ENCODE assay signal across 33 cellular contexts in genomic region chr19:5519076-5519475, GRCh38. TPM values are rescaled to one million over a fixed set of nuclear protein-coding genes. Genes with fewer than 3 reads are reported as not detected.
DNase-seq lines count a peak whose midpoint lies in the region; ATAC-seq lines count a peak whose summit lies in the region.
"Had no signal": no experiment of that assay in that cellular context is flagged by ENCODE, and none has a peak within 500 bp of the region (broad histone marks: within the 10 kb centered on the region; RNA-seq: fewer than 3 reads in every experiment).

No MANE protein-coding gene starts in this region.

- ATAC-seq in HG03432 (IDR thresholded peaks at IDR 0.05; ENCODE audit: unreplicated experiment), result no peak
- ATAC-seq in HG02759 (IDR thresholded peaks at IDR 0.05; ENCODE audit: unreplicated experiment), result no peak
- ATAC-seq in activated CD4-positive, alpha-beta T cell treated with anti-CD3 and anti-CD28 coated beads for 36 hours, result no peak
- ATAC-seq: A549; CD8-positive, alpha-beta T cell had no signal

- H3K79me1 ChIP-seq in neuronal stem cell (ENCODE audit: low read depth, low read length) (no peaks in the 10 kb centered on the region), trophoblast cell (ENCODE audit: low read length) (no peaks in the 10 kb centered on the region)

- peak overlapping the region; percentile 69 for H2BK15ac ChIP-seq in neuronal stem cell (ENCODE audit: low read length)

- peaks cover 10% of the 10 kb centered on the region for H3K9me3 ChIP-seq in Karpas-422 (ENCODE audit: low read length)
- peaks cover 11% of the 10 kb centered on the region in 2 donors for H3K9me3 ChIP-seq in neuronal stem cell (replicated peaks in 1 of 2; ENCODE audit: control insufficient read depth in 2 of 2, insufficient read depth in 1 of 2, low read depth in 1 of 2, low read length in 2 of 2)
- peaks cover 10% of the 10 kb centered on the region for H3K9me3 ChIP-seq in trophoblast cell (ENCODE audit: insufficient read depth, low read depth, low read length)
- H3K9me3 ChIP-seq: BE2C had no signal

- H3K4me3 Mint-ChIP-seq in activated CD4-positive, alpha-beta T cell treated with anti-CD3 and anti-CD28 coated beads for 36 hours, result no peak overlapping the region
- H3K4me3 Mint-ChIP-seq: B cell; CD14-positive monocyte; CD4-positive, alpha-beta memory T cell; CD4-positive, alpha-beta T cell; CD4-positive, CD25-positive, alpha-beta regulatory T cell; CD8-positive, alpha-beta memory T cell; CD8-positive, alpha-beta T cell had no signal

- H2BK120ac ChIP-seq in neuronal stem cell (ENCODE audit: low read depth, low read length), result no peak overlapping the region
- no peak overlapping the region for H2BK120ac ChIP-seq in trophoblast cell (ENCODE audit: insufficient read depth, low read length, poor library complexity)

- no peak overlapping the region for H3K18ac ChIP-seq in neuronal stem cell (ENCODE audit: low read length)
- H3K18ac ChIP-seq in trophoblast cell (ENCODE audit: low read length), result no peak overlapping the region

- H3K4me2 ChIP-seq in Karpas-422 (ENCODE audit: low read depth, low read length, poor library complexity, severe bottlenecking) (no peak overlapping the region), neuronal stem cell (ENCODE audit: insufficient read depth, low read length, poor library complexity, severe bottlenecking) (no peak overlapping the region), trophoblast cell (ENCODE audit: low read length) (no peak overlapping the region)
- H3K4me2 ChIP-seq: A549; BLaER1; BLaER1 treated with 17β-estradiol and CSF1 and Interleukin-3, amounts not matched to agents 10 nM and 100 nM had no signal

- H3K4me1 ChIP-seq in Karpas-422 (ENCODE audit: low read length) (no peaks in the 10 kb centered on the region), neuronal stem cell (ENCODE audit: control insufficient read depth in 2 of 2, insufficient read depth in 1 of 2, low read depth in 1 of 2, low read length in 2 of 2) (peaks cover 2 to 4% of the 10 kb centered on the region in 2 donors), trophoblast cell (ENCODE audit: control insufficient read depth in 1 of 2, insufficient read depth in 2 of 2, low read length in 2 of 2) (peaks cover 0 to 2% of the 10 kb centered on the region in 2 experiments)
- H3K4me1 ChIP-seq: A549, BE2C, Caco-2 had no signal

- H4K8ac ChIP-seq in neuronal stem cell (ENCODE audit: low read depth, low read length) (no peak overlapping the region), trophoblast cell (ENCODE audit: low read depth, low read length) (no peak overlapping the region)

- no peak overlapping the region for H3K27ac Mint-ChIP-seq in activated CD4-positive, alpha-beta T cell treated with anti-CD3 and anti-CD28 coated beads for 36 hours
- H3K27ac Mint-ChIP-seq: B cell; CD14-positive monocyte; CD4-positive, alpha-beta memory T cell; CD4-positive, alpha-beta T cell; CD4-positive, CD25-positive, alpha-beta regulatory T cell; CD8-positive, alpha-beta T cell had no signal

- no peak overlapping the region for H2AFZ ChIP-seq in Karpas-422 (ENCODE audit: low read length)
- no peak overlapping the region for H2AFZ ChIP-seq in neuronal stem cell (ENCODE audit: low read length)
- no peak overlapping the region for H2AFZ ChIP-seq in trophoblast cell (ENCODE audit: insufficient read depth, low read length, poor library complexity)

- H3K4me3 ChIP-seq in Karpas-422 (ENCODE audit: low read length), result no peak overlapping the region
- no peak overlapping the region for H3K4me3 ChIP-seq in neuronal stem cell (ENCODE audit: low read length in 2 of 2)
- no peak overlapping the region for H3K4me3 ChIP-seq in trophoblast cell (ENCODE audit: low read depth, low read length)
- H3K4me3 ChIP-seq: A549; BLaER1; BLaER1 treated with 17β-estradiol and CSF1 and Interleukin-3, amounts not matched to agents 10 nM and 100 nM had no signal

- H3K36me3 ChIP-seq in Karpas-422 (ENCODE audit: insufficient read depth, low read length) (no peaks in the 10 kb centered on the region; the same call in 1 of the 2 replicates), neuronal stem cell (replicated peaks in 1 of 2; ENCODE audit: control insufficient read depth in 2 of 2, insufficient read depth in 2 of 2, low read length in 2 of 2) (no peaks in the 10 kb centered on the region), trophoblast cell (ENCODE audit: control insufficient read depth in 1 of 2, insufficient read depth in 2 of 2, low read length in 2 of 2) (no peaks in the 10 kb centered on the region)
- H3K36me3 ChIP-seq: BE2C; BLaER1; BLaER1 treated with 17β-estradiol and CSF1 and Interleukin-3, amounts not matched to agents 10 nM and 100 nM had no signal

- H3K4me1 Mint-ChIP-seq in activated CD4-positive, alpha-beta T cell treated with anti-CD3 and anti-CD28 coated beads for 36 hours, result no peaks in the 10 kb centered on the region
- H3K4me1 Mint-ChIP-seq: B cell; CD4-positive, alpha-beta memory T cell; CD8-positive, alpha-beta memory T cell had no signal

- H3K23ac ChIP-seq in neuronal stem cell (ENCODE audit: low read depth, low read length, poor library complexity) (no peak overlapping the region), trophoblast cell (ENCODE audit: low read length) (no peak overlapping the region)

- no peaks in the 10 kb centered on the region for H3K36me3 Mint-ChIP-seq in activated CD4-positive, alpha-beta T cell treated with anti-CD3 and anti-CD28 coated beads for 36 hours (ENCODE audit: low read depth)
- H3K36me3 Mint-ChIP-seq: CD14-positive monocyte; CD4-positive, CD25-positive, alpha-beta regulatory T cell; CD8-positive, alpha-beta memory T cell; CD8-positive, alpha-beta T cell had no signal

- H3K27ac ChIP-seq in Karpas-422 (ENCODE audit: low read length) (no peak overlapping the region), neuronal stem cell (replicated peaks; ENCODE audit: low read length) (no peak overlapping the region), trophoblast cell (ENCODE audit: low read depth, low read length) (no peak overlapping the region)
- H3K27ac ChIP-seq: 22Rv1; A549; BLaER1; BLaER1 treated with 17β-estradiol and CSF1 and Interleukin-3, amounts not matched to agents 10 nM and 100 nM; C4-2B had no signal

- POLR2A ChIA-PET in activated CD4-positive, alpha-beta T cell treated with anti-CD3 and anti-CD28 coated beads for 36 hours (lab: Charles Lee), result interaction anchor here (0.6 kb wide), 1 partner anchor 46 kb away, joined by 3 read pairs; no protein-coding TSS in a partner anchor

- intact Hi-C loops in activated CD4-positive, alpha-beta T cell treated with anti-CD3 and anti-CD28 coated beads for 36 hours (cut with DNase I, micrococcal nuclease), result no loop called here

- H3K4ac ChIP-seq in neuronal stem cell (ENCODE audit: low read length), result no peak overlapping the region
- no peak overlapping the region for H3K4ac ChIP-seq in trophoblast cell (ENCODE audit: low read depth, low read length)

- H3K9ac ChIP-seq in Karpas-422 (ENCODE audit: low read length), result no peak overlapping the region
- H3K9ac ChIP-seq in neuronal stem cell (ENCODE audit: low read depth, low read length, poor library complexity), result no peak overlapping the region
- no peak overlapping the region for H3K9ac ChIP-seq in trophoblast cell (ENCODE audit: low read length)
- H3K9ac ChIP-seq: BLaER1; BLaER1 treated with 17β-estradiol and CSF1 and Interleukin-3, amounts not matched to agents 10 nM and 100 nM had no signal

- H2BK12ac ChIP-seq in neuronal stem cell (ENCODE audit: low read length), result peak overlapping the region; percentile 52
- no peak overlapping the region for H2BK12ac ChIP-seq in trophoblast cell (ENCODE audit: low read length)

- H2AK5ac ChIP-seq in neuronal stem cell (ENCODE audit: low read depth, low read length), result peak overlapping the region; percentile 18
- no peak overlapping the region for H2AK5ac ChIP-seq in trophoblast cell (ENCODE audit: low read length)

- H3K9me2 ChIP-seq in Karpas-422 (replicated peaks; ENCODE audit: insufficient read depth, low read length), result no peaks in the 10 kb centered on the region

- H4K91ac ChIP-seq in neuronal stem cell (ENCODE audit: low read depth, low read length, poor library complexity), result no peak overlapping the region
- no peak overlapping the region for H4K91ac ChIP-seq in trophoblast cell (ENCODE audit: low read depth, low read length)

- H3K27me3 ChIP-seq in Karpas-422 (ENCODE audit: low read length) (no peaks in the 10 kb centered on the region), neuronal stem cell (ENCODE audit: control insufficient read depth in 3 of 3, insufficient read depth in 3 of 3, low read depth in 1 of 3, low read length in 3 of 3) (no peaks in the 10 kb centered on the region), trophoblast cell (ENCODE audit: insufficient read depth, low read length) (no peaks in the 10 kb centered on the region)
- H3K27me3 ChIP-seq: BE2C; BLaER1; BLaER1 treated with 17β-estradiol and CSF1 and Interleukin-3, amounts not matched to agents 10 nM and 100 nM had no signal

- no CpG with 5 or more reads among the region's 4 CpGs for WGBS in neuronal stem cell (ENCODE audit: extremely low coverage in 2 of 2, insufficient read length in 2 of 2, insufficient replicate concordance in 1 of 2), 2 donors
- no CpG with 5 or more reads among the region's 4 CpGs for WGBS in trophoblast cell (ENCODE audit: extremely low coverage, insufficient coverage, insufficient read length)

- DNase-seq in Karpas-422 (peak; percentile 40), neuronal stem cell (ENCODE audit: low spot score) (no peak), trophoblast cell (peak; percentile 64 to 84)
- no peak for DNase-seq in activated CD4-positive, alpha-beta T cell treated with anti-CD3 and anti-CD28 coated beads for 36 hours
- DNase-seq: 8988T; ACHN; AML-193; BE2C; C1 segment of cervical spinal cord; Caco-2; Calu3; CD4-positive, alpha-beta memory T cell; CD4-positive, alpha-beta T cell; CD4-positive, CD25-positive, alpha-beta regulatory T cell; CD8-positive, alpha-beta memory T cell; CD8-positive, alpha-beta T cell; COR-L47; DMS 273 treated with DMSO at 0.1 percent for 48 hours; DMS153; DMS53; DMS79; DMS79 treated with DMSO at 0.1 percent for 48 hours; DND-41; EL had no signal

- no peak overlapping the region for H4K12ac ChIP-seq in trophoblast cell (ENCODE audit: low read depth, low read length)

- H4K20me1 ChIP-seq in Karpas-422 (ENCODE audit: insufficient read depth, low read depth, low read length), result no peaks in the 10 kb centered on the region
- H4K20me1 ChIP-seq: BLaER1; BLaER1 treated with 17β-estradiol and CSF1 and Interleukin-3, amounts not matched to agents 10 nM and 100 nM had no signal

- no peak overlapping the region for H2BK5ac ChIP-seq in neuronal stem cell (ENCODE audit: low read length)
- H2BK5ac ChIP-seq in trophoblast cell (ENCODE audit: low read depth, low read length, poor library complexity), result no peak overlapping the region

- peaks cover 18% of the 10 kb centered on the region for H3K9me3 Mint-ChIP-seq in activated CD4-positive, alpha-beta T cell treated with anti-CD3 and anti-CD28 coated beads for 36 hours (ENCODE audit: low read depth)

- no peaks in the 10 kb centered on the region for H3K79me2 ChIP-seq in Karpas-422 (ENCODE audit: low read length)
- no peaks in the 10 kb centered on the region for H3K79me2 ChIP-seq in trophoblast cell (ENCODE audit: control insufficient read depth, insufficient read depth, low read length, poor library complexity)

- CTCF ChIA-PET in activated CD4-positive, alpha-beta T cell treated with anti-CD3 and anti-CD28 coated beads for 36 hours (lab: Charles Lee), result no interaction called here

- H3K27me3 Mint-ChIP-seq in activated CD4-positive, alpha-beta T cell treated with anti-CD3 and anti-CD28 coated beads for 36 hours, result peaks cover 16% of the 10 kb centered on the region

- H3K14ac ChIP-seq in neuronal stem cell (ENCODE audit: low read length) (no peak overlapping the region), trophoblast cell (ENCODE audit: low read length) (no peak overlapping the region)

RNA-seq across cellular contexts. Expression of gene TINCR, which starts 48.7 kb away (rescaled TPM):
- 0.04 TPM in 1 of 2 replicates, not detected in the other for total RNA-seq in Karpas-422 (2014; rRNA removed; shearing (Covaris generic); ENCODE audit: low replicate concordance)
- 7.6 TPM for polyA plus RNA-seq in neuronal stem cell (2013, experiment 1 of 2)
- 8.0 TPM for polyA plus RNA-seq in neuronal stem cell (2013, experiment 2 of 2)
- polyA plus RNA-seq in trophoblast cell (2013), result 72.9 and 77.9 TPM in 2 replicates
- under 1 TPM; 0.23 to 0.27 TPM for total RNA-seq in activated CD4-positive, alpha-beta T cell treated with anti-CD3 and anti-CD28 coated beads for 36 hours
- polyA plus RNA-seq: CD14-positive monocyte; CD4-positive, CD25-positive, alpha-beta regulatory T cell had no signal

Comparison
In these comparisons a context has a peak if more than half of its experiments do, and no peak if none do; other contexts are left out.
1. DNase-seq: peak in Karpas-422 (single experiment) and trophoblast cell (2 of 2); none in neuronal stem cell (single experiment) and activated CD4-positive, alpha-beta T cell treated with anti-CD3 and anti-CD28 coated beads for 36 hours (single experiment).